ENCODE assay signal across 8 cellular contexts in genomic region chr1:10909697-10910489, GRCh38.
DNase-seq lines count a peak whose midpoint lies in the region; ATAC-seq, FAIRE-seq and TF ChIP-seq lines count a peak whose summit lies in the region.

No MANE protein-coding gene starts in this region.

- no peak overlapping the region for H3K4me3 ChIP-seq in CD4-positive, alpha-beta memory T cell (ENCODE audit: low read length in 2 of 2)
- H3K4me3 ChIP-seq in astrocyte (ENCODE audit: insufficient read depth, low read depth, low read length), result no peak overlapping the region
- H3K4me3 ChIP-seq in HepG2 (replicated peaks in 1 of 3; ENCODE audit: insufficient read depth in 1 of 3, low read depth in 2 of 3, low read length in 3 of 3), result peak overlapping the region in 1 of 3 experiments; percentile 39; a peak in 1 of 6 replicates

- no peaks in the 10 kb centered on the region for H3K9me3 Mint-ChIP-seq in CD4-positive, alpha-beta memory T cell
- no peaks in the 10 kb centered on the region for H3K9me3 Mint-ChIP-seq in T-helper 2 cell treated with Interferon-gamma antibody and Interleukin-4, amounts not matched to agents 5 μg/mL and 100 μg/mL, for 36 hours
- peaks cover 4% of the 10 kb centered on the region for H3K9me3 Mint-ChIP-seq in astrocyte (ENCODE audit: unreplicated experiment)

- WGBS in HepG2 (ENCODE audit: low lambda C conversion rate), result 2% methylated on average over 8 of the region's 16 CpGs

- no peaks in the 10 kb centered on the region for H4K20me1 ChIP-seq in astrocyte (ENCODE audit: insufficient read depth, low read length)
- no peaks in the 10 kb centered on the region for H4K20me1 ChIP-seq in HepG2 (ENCODE audit: insufficient read depth, low read length)

- peaks cover 3 to 4% of the 10 kb centered on the region in 2 donors for H3K27me3 Mint-ChIP-seq in CD4-positive, alpha-beta memory T cell
- peaks cover 16% of the 10 kb centered on the region for H3K27me3 Mint-ChIP-seq in T-helper 2 cell treated with Interferon-gamma antibody and Interleukin-4, amounts not matched to agents 5 μg/mL and 100 μg/mL, for 36 hours (ENCODE audit: low read depth)
- peaks cover 43% of the 10 kb centered on the region for H3K27me3 Mint-ChIP-seq in astrocyte (ENCODE audit: low read depth, unreplicated experiment)

- H3K36me3 Mint-ChIP-seq in CD4-positive, alpha-beta memory T cell, result no peaks in the 10 kb centered on the region
- no peaks in the 10 kb centered on the region for H3K36me3 Mint-ChIP-seq in T-helper 2 cell treated with Interferon-gamma antibody and Interleukin-4, amounts not matched to agents 5 μg/mL and 100 μg/mL, for 36 hours (ENCODE audit: low read depth)
- H3K36me3 Mint-ChIP-seq in astrocyte (ENCODE audit: low read depth, unreplicated experiment), result no peaks in the 10 kb centered on the region

- intact Hi-C loops in CD4-positive, alpha-beta memory T cell (cut with micrococcal nuclease), result loop anchor here (1.0 to 10.0 kb wide), 3 partner anchors 215 to 415 kb away; no protein-coding TSS in a partner anchor
- intact Hi-C loops in HepG2 (cut with micrococcal nuclease; ENCODE audit: unreplicated experiment), result no loop called here

- H3K4me3 Mint-ChIP-seq in CD4-positive, alpha-beta memory T cell, result no peak overlapping the region
- no peak overlapping the region for H3K4me3 Mint-ChIP-seq in T-helper 2 cell treated with Interferon-gamma antibody and Interleukin-4, amounts not matched to agents 5 μg/mL and 100 μg/mL, for 36 hours
- H3K4me3 Mint-ChIP-seq in astrocyte (ENCODE audit: unreplicated experiment), result no peak overlapping the region

- TF ChIP-seq POLR2A in HepG2 (IDR thresholded peaks at IDR 0.05; ENCODE audit: insufficient read depth in 1 of 2, low read depth in 2 of 2, low read length in 2 of 2), result no peak

- BruUV-seq in HepG2 (replicated peaks; lab: Mats Ljungman, UMichigan), result no TSS peak

- CTCF ChIA-PET in CD4-positive, alpha-beta memory T cell (lab: Charles Lee; ENCODE audit: partially characterized antibody), result interaction anchor here (0.7 to 3.4 kb wide), 17 partner anchors 8 to 418 kb away, joined by 3 to 27 read pairs (median 5); no protein-coding TSS in a partner anchor
- CTCF ChIA-PET in HepG2 (lab: Yijun Ruan, JAX; ENCODE audit: low intra/inter-chr PET ratio, low total read pairs), result interaction anchor here (1.3 kb wide), 1 partner anchor 402 kb away, joined by 3 read pairs; no protein-coding TSS in a partner anchor

- TF ChIP-seq RAD21 in HepG2 (CRISPR knock-in tag; IDR thresholded peaks at IDR 0.05), result 0 out of 2 replicates have a peak, but pooled peaks have one; percentile 20

- H3K9me3 ChIP-seq in CD4-positive, alpha-beta memory T cell (ENCODE audit: control insufficient read depth in 1 of 2, low read length in 2 of 2), result no peaks in the 10 kb centered on the region
- no peaks in the 10 kb centered on the region for H3K9me3 ChIP-seq in astrocyte (ENCODE audit: insufficient read depth, low read depth, low read length)
- H3K9me3 ChIP-seq in HepG2 (ENCODE audit: low read length), result no peaks in the 10 kb centered on the region

- no peak overlapping the region for H3K9ac ChIP-seq in astrocyte (ENCODE audit: low read length)
- no peak overlapping the region for H3K9ac ChIP-seq in HepG2 (ENCODE audit: insufficient read depth, low read depth, low read length)

- H2AFZ ChIP-seq in astrocyte (ENCODE audit: low read depth, low read length) (no peak overlapping the region), HepG2 (ENCODE audit: low read length) (no peak overlapping the region)

- ATAC-seq in HepG2 (peak; percentile 81), GM18517 (IDR thresholded peaks at IDR 0.05; ENCODE audit: unreplicated experiment) (no peak), HG02610 (IDR thresholded peaks at IDR 0.05; ENCODE audit: unreplicated experiment) (no peak)

- H3K79me2 ChIP-seq in astrocyte (ENCODE audit: insufficient read depth, low read length) (no peaks in the 10 kb centered on the region), HepG2 (ENCODE audit: insufficient read depth, low read length) (no peaks in the 10 kb centered on the region)

- peaks cover 18% of the 10 kb centered on the region for H3K4me1 ChIP-seq in CD4-positive, alpha-beta memory T cell (ENCODE audit: insufficient read depth, low read length)
- H3K4me1 ChIP-seq in astrocyte (ENCODE audit: insufficient read depth, low read length) (no peaks in the 10 kb centered on the region), HepG2 (ENCODE audit: insufficient read depth, low read length) (peaks cover 29% of the 10 kb centered on the region)

- H3K27ac ChIP-seq in CD4-positive, alpha-beta memory T cell (ENCODE audit: low read depth, low read length), result no peak overlapping the region
- H3K27ac ChIP-seq in astrocyte (ENCODE audit: low read depth, low read length) (no peak overlapping the region), HepG2 (ENCODE audit: extremely low read length, insufficient read depth, low read length) (no peak overlapping the region)

- H3K4me1 Mint-ChIP-seq in CD4-positive, alpha-beta memory T cell, result peaks cover 2 to 24% (median 8%) of the 10 kb centered on the region in 4 donors
- H3K4me1 Mint-ChIP-seq in T-helper 2 cell treated with Interferon-gamma antibody and Interleukin-4, amounts not matched to agents 5 μg/mL and 100 μg/mL, for 36 hours (ENCODE audit: low read depth), result peaks cover 1% of the 10 kb centered on the region
- H3K4me1 Mint-ChIP-seq in astrocyte (ENCODE audit: low read depth, unreplicated experiment), result peaks cover 3% of the 10 kb centered on the region

- in situ Hi-C loops in HepG2 (cut with HindIII; ENCODE audit: extremely low pct_ligation_motif_present, low pct_unique_long_range_greater_than_20kb), result no loop called here

- no peaks in the 10 kb centered on the region for H3K27me3 ChIP-seq in CD4-positive, alpha-beta memory T cell (ENCODE audit: insufficient read depth, low read length)
- H3K27me3 ChIP-seq in astrocyte (ENCODE audit: insufficient read depth, low read length) (peaks cover 2% of the 10 kb centered on the region), HepG2 (ENCODE audit: control insufficient read depth in 1 of 2, insufficient read depth in 2 of 2, low read length in 2 of 2) (peaks cover 10 to 46% of the 10 kb centered on the region in 2 experiments; a peak in 4 of 5 replicates)

- H3K27ac Mint-ChIP-seq in CD4-positive, alpha-beta memory T cell, result no peak overlapping the region
- H3K27ac Mint-ChIP-seq in T-helper 2 cell treated with Interferon-gamma antibody and Interleukin-4, amounts not matched to agents 5 μg/mL and 100 μg/mL, for 36 hours, result no peak overlapping the region
- H3K27ac Mint-ChIP-seq in astrocyte (ENCODE audit: unreplicated experiment), result no peak overlapping the region

- no peaks in the 10 kb centered on the region for H3K36me3 ChIP-seq in CD4-positive, alpha-beta memory T cell (ENCODE audit: insufficient read depth, low read length)
- H3K36me3 ChIP-seq in astrocyte (ENCODE audit: insufficient read depth, low read length) (no peaks in the 10 kb centered on the region), HepG2 (replicated peaks in 1 of 2; ENCODE audit: control insufficient read depth in 1 of 2, insufficient read depth in 2 of 2, low read length in 2 of 2) (no peaks in the 10 kb centered on the region)

- peak; percentile 60 to 72 (median 64) for DNase-seq in CD4-positive, alpha-beta memory T cell
- peak; percentile 63 for DNase-seq in HK-2 (ENCODE audit: unreplicated experiment)
- DNase-seq in T-helper 2 cell treated with Interferon-gamma antibody and Interleukin-4, amounts not matched to agents 5 μg/mL and 100 μg/mL, for 36 hours (ENCODE audit: low spot score), result peak; percentile 39
- no peak for DNase-seq in astrocyte (ENCODE audit: low read depth)
- DNase-seq in HepG2 (ENCODE audit: low spot score), result peak; percentile 28
- peak; percentile 89 for DNase-seq in stimulated activated CD8-positive, alpha-beta memory T cell treated with anti-CD3 and anti-CD28 coated beads, Interleukin-4, amount 100 ng/mL, for 48 hours

- TF ChIP-seq CTCF in astrocyte (IDR thresholded peaks at IDR 0.05; ENCODE audit: insufficient read depth, low read depth, low read length) (peak; percentile 4), HepG2 (CRISPR knock-in tag; IDR thresholded peaks at IDR 0.05) (peak; percentile 83)

- H3K4me2 ChIP-seq in astrocyte (ENCODE audit: low read length), result no peak overlapping the region
- peak overlapping the region; percentile 54 for H3K4me2 ChIP-seq in HepG2 (ENCODE audit: low read depth, low read length)

- FAIRE-seq in astrocyte (lab: Jason Lieb, UNC) (no peak), HepG2 (lab: Jason Lieb, UNC) (no peak)

- TF ChIP-seq EP300 in HepG2 (IDR thresholded peaks at IDR 0.05; ENCODE audit: low read depth in 2 of 2, low read length in 2 of 2) (no peak), HepG2 (CRISPR knock-in tag; IDR thresholded peaks at IDR 0.05; ENCODE audit: borderline replicate concordance) (no peak)

- POLR2A ChIA-PET in CD4-positive, alpha-beta memory T cell (lab: Charles Lee; ENCODE audit: partially characterized antibody), result interaction anchor here (0.7 kb wide), 1 partner anchor 415 kb away, joined by 3 read pairs; no protein-coding TSS in a partner anchor
- POLR2A ChIA-PET in HepG2 (lab: Yijun Ruan, JAX), result interaction anchor here (1.1 to 1.3 kb wide), 2 partner anchors 27 to 30 kb away, joined by 3 read pairs; no protein-coding TSS in a partner anchor

TF ChIP-seq in HepG2, 621 proteins besides CTCF, POLR2A, EP300 and RAD21 (continues in another document):
- TF ChIP-seq TFDP1 (CRISPR knock-in tag; IDR thresholded peaks at IDR 0.05; ENCODE audit: borderline replicate concordance) (no peak), NCOA1 (CRISPR knock-in tag; IDR thresholded peaks at IDR 0.05) (0 out of 2 replicates have a peak, but pooled peaks have one; percentile 28), SALL2 (CRISPR knock-in tag; IDR thresholded peaks at IDR 0.05) (no peak), ZSCAN25 (CRISPR knock-in tag; IDR thresholded peaks at IDR 0.05) (peak; percentile 80), SMARCC2 (IDR thresholded peaks at IDR 0.05) (no peak), ZNF350 (CRISPR knock-in tag; IDR thresholded peaks at IDR 0.05; ENCODE audit: borderline replicate concordance, low read depth) (no peak), ZMYM3 (CRISPR knock-in tag; IDR thresholded peaks at IDR 0.05) (peak; percentile 84)
